Comparison of ENCODE assay signal across 20 cellular contexts in the genomic region with DNA sequence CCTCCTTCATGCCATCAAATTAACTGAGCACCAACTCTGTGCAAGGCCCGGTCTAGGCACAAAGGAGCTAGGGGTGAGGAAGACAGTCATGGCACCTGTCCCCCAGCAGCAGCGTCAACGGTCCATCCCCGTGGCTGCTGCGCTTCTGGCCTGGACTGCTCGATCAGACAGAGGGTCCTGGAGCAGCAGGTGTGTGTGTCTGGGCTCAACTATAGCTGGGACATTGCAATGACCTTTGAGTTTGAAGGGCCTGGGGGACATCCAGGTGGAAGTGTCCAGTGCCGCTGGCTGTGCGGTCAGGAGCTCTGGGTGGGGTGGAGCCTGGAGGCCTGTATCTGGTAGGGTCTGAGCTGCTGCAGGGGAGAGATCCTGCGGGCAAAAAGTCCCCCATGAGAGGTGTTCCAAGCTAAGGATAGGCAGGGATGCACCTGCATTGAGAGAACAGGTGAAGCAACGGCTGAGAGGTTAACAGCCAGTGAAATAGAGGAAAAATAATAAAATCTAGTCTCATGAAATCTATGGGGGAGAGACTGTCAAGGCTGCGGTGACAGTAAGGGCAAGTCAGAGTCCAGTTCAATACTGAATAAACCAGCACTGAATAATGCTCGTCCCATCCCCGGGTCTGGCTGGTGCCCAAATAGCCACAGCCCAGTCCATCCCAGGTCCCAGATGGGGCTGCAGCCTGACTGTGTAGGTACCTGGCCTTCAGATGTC.
"Had no signal": no experiment of that assay in that cellular context is flagged by ENCODE, and none has a peak within 500 bp of the region (broad histone marks: within the 10 kb centered on the region; RNA-seq: fewer than 3 reads in every experiment).

No MANE protein-coding gene starts in this region.

- H3K4me1 ChIP-seq: foreskin keratinocyte, suprapubic skin, upper lobe of right lung had no signal

- H3K36me3 ChIP-seq: neutrophil, suprapubic skin, upper lobe of right lung had no signal

- H3K4me3 ChIP-seq: lung, smooth muscle cell, suprapubic skin, upper lobe of right lung had no signal

- H3K27ac ChIP-seq: foreskin keratinocyte, neutrophil, suprapubic skin, upper lobe of right lung had no signal

- H3K36me3 Mint-ChIP-seq: activated naive CD4-positive, alpha-beta T cell treated with anti-CD3 and anti-CD28 coated beads, Interleukin-2, amount 50 U/mL, for 72 hours; T-cell had no signal

- H3K4me1 Mint-ChIP-seq: T-cell had no signal

- H3K4me2 ChIP-seq: SK-N-SH, smooth muscle cell had no signal

- ATAC-seq: activated CD4-positive, CD25-positive, alpha-beta regulatory T cell treated with anti-CD3 and anti-CD28 coated beads, Interleukin-2, amount 50 U/mL, for 24 hours; activated naive CD4-positive, alpha-beta T cell treated with anti-CD3 and anti-CD28 coated beads, Interleukin-2, amount 50 U/mL, for 72 hours; activated T-cell treated with anti-CD3 and anti-CD28 coated beads, Interleukin-2, amount 50 U/mL, for 72 hours; foreskin keratinocyte; left cardiac atrium; right cardiac atrium; T-cell; upper lobe of right lung had no signal

- H3K9me3 Mint-ChIP-seq: activated naive CD4-positive, alpha-beta T cell treated with anti-CD3 and anti-CD28 coated beads, Interleukin-2, amount 50 U/mL, for 72 hours; activated T-cell treated with anti-CD3 and anti-CD28 coated beads, Interleukin-2, amount 50 U/mL, for 72 hours; stimulated activated naive CD8-positive, alpha-beta T cell treated with anti-CD3 and anti-CD28 coated beads, Interleukin-15, Interleukin-2, amounts not matched to agents 100 ng/mL and 50 ng/mL, for 24 hours; T-cell had no signal

- H3K27me3 ChIP-seq: foreskin keratinocyte, neutrophil, suprapubic skin, upper lobe of right lung had no signal

- H3K4me3 Mint-ChIP-seq: activated T-cell treated with anti-CD3 and anti-CD28 coated beads, Interleukin-2, amount 50 U/mL, for 72 hours; stimulated activated naive CD8-positive, alpha-beta T cell treated with anti-CD3 and anti-CD28 coated beads, Interleukin-15, Interleukin-2, amounts not matched to agents 100 ng/mL and 50 ng/mL, for 24 hours; T-cell had no signal

- H3K27me3 Mint-ChIP-seq: stimulated activated naive CD8-positive, alpha-beta T cell treated with anti-CD3 and anti-CD28 coated beads, Interleukin-15, Interleukin-2, amounts not matched to agents 100 ng/mL and 50 ng/mL, for 24 hours; T-cell had no signal

- H3K9me3 ChIP-seq: neutrophil, SK-N-SH, suprapubic skin, upper lobe of right lung had no signal

- DNase-seq: activated CD4-positive, alpha-beta T cell treated with anti-CD3 and anti-CD28 coated beads, Interleukin-2, amount 50 U/mL, for 1 hour; activated gamma-delta T cell; activated T-cell treated with anti-CD3 and anti-CD28 coated beads, Interleukin-2, amount 50 U/mL, for 72 hours; caudate nucleus; cortex of kidney; effector CD4-positive, alpha-beta T cell; foreskin keratinocyte; left cardiac atrium; right cardiac atrium; SK-N-SH; T-helper 9 cell; upper lobe of right lung had no signal

- H3K9ac ChIP-seq: SK-N-SH had no signal

- H3K27ac Mint-ChIP-seq: activated T-cell treated with anti-CD3 and anti-CD28 coated beads, Interleukin-2, amount 50 U/mL, for 72 hours; stimulated activated naive CD8-positive, alpha-beta T cell treated with anti-CD3 and anti-CD28 coated beads, Interleukin-15, Interleukin-2, amounts not matched to agents 100 ng/mL and 50 ng/mL, for 24 hours; T-cell had no signal
